1 cellular context compared by ENCODE assay signal in genomic region chr12:45215419-45216296, GRCh38.
A peak's percentile ranks its signal among the peaks of the same experiment; 100 is the strongest.
TF ChIP-seq lines count a peak whose summit lies in the region.

A gene with protein sequence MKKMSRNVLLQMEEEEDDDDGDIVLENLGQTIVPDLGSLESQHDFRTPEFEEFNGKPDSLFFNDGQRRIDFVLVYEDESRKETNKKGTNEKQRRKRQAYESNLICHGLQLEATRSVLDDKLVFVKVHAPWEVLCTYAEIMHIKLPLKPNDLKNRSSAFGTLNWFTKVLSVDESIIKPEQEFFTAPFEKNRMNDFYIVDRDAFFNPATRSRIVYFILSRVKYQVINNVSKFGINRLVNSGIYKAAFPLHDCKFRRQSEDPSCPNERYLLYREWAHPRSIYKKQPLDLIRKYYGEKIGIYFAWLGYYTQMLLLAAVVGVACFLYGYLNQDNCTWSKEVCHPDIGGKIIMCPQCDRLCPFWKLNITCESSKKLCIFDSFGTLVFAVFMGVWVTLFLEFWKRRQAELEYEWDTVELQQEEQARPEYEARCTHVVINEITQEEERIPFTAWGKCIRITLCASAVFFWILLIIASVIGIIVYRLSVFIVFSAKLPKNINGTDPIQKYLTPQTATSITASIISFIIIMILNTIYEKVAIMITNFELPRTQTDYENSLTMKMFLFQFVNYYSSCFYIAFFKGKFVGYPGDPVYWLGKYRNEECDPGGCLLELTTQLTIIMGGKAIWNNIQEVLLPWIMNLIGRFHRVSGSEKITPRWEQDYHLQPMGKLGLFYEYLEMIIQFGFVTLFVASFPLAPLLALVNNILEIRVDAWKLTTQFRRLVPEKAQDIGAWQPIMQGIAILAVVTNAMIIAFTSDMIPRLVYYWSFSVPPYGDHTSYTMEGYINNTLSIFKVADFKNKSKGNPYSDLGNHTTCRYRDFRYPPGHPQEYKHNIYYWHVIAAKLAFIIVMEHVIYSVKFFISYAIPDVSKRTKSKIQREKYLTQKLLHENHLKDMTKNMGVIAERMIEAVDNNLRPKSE (plus strand): TSS chr12:45216095. CDS start chr12:45216322, 227 bp downstream.

TF ChIP-seq in WTC11, 78 proteins besides CTCF, POLR2A, EP300 and RAD21 (continued from another document):
- TF ChIP-seq AR (CRISPR knock-in tag; IDR thresholded peaks at IDR 0.05) (no peak), GABPB1 (CRISPR knock-in tag; IDR thresholded peaks at IDR 0.05) (peak; percentile 47; the same call in 1 of the 2 replicates), EMX1 (CRISPR knock-in tag; IDR thresholded peaks at IDR 0.05) (no peak), FOXJ3 (CRISPR knock-in tag; IDR thresholded peaks at IDR 0.05; ENCODE audit: borderline replicate concordance) (no peak), JUN (CRISPR knock-in tag; IDR thresholded peaks at IDR 0.05) (no peak), E2F4 (CRISPR knock-in tag; IDR thresholded peaks at IDR 0.05; ENCODE audit: borderline replicate concordance, low read depth) (no peak), ZBTB43 (CRISPR knock-in tag; IDR thresholded peaks at IDR 0.05) (peak; percentile 32; the same call in 1 of the 2 replicates), FOXK1 (CRISPR knock-in tag; IDR thresholded peaks at IDR 0.05) (peak; percentile 38; the same call in 1 of the 2 replicates), NR2C2 (CRISPR knock-in tag; IDR thresholded peaks at IDR 0.05) (no peak), ZNF396 (CRISPR knock-in tag; IDR thresholded peaks at IDR 0.05; ENCODE audit: borderline replicate concordance) (no peak)
- TF ChIP-seq, protein P1, sequence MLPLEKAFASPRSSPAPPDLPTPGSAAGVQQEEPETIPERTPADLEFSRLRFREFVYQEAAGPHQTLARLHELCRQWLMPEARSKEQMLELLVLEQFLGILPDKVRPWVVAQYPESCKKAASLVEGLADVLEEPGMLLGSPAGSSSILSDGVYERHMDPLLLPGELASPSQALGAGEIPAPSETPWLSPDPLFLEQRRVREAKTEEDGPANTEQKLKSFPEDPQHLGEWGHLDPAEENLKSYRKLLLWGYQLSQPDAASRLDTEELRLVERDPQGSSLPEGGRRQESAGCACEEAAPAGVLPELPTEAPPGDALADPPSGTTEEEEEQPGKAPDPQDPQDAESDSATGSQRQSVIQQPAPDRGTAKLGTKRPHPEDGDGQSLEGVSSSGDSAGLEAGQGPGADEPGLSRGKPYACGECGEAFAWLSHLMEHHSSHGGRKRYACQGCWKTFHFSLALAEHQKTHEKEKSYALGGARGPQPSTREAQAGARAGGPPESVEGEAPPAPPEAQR (CRISPR knock-in tag; IDR thresholded peaks at IDR 0.05), result no peak
- TF ChIP-seq, protein P2, sequence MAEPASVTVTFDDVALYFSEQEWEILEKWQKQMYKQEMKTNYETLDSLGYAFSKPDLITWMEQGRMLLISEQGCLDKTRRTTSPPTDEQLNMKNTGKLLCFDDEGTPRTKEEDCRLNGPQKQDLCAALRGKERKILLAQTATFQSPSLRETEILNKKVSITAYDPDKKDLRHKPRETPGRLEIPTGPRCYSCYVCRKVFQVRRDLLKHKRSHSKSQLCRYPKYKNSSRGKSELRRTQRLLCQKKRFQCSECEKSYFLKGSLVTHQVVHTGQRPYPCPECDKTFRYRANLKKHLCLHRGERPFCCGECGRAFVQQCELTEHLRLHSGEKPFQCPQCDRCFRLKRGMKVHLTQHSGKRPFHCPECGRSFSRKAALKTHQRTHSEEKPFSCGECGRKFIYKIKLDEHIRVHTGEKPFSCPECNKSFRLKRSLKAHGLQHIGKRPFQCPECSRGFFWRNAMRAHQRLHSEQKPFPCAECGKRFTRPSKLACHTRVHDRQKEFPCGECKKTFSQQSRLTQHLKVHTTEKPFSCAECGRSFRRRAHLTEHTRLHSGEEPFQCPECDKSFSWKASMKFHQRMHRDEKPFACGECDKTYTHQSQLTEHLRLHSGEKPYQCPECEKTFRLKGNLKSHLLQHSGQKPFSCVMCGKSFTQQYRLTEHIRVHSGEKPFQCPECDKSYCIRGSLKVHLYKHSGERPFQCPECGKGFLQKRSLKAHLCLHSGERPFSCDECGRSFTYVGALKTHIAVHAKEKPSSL (CRISPR knock-in tag; conservative IDR thresholded peaks at IDR 0.05), result no peak
- TF ChIP-seq, protein P3, sequence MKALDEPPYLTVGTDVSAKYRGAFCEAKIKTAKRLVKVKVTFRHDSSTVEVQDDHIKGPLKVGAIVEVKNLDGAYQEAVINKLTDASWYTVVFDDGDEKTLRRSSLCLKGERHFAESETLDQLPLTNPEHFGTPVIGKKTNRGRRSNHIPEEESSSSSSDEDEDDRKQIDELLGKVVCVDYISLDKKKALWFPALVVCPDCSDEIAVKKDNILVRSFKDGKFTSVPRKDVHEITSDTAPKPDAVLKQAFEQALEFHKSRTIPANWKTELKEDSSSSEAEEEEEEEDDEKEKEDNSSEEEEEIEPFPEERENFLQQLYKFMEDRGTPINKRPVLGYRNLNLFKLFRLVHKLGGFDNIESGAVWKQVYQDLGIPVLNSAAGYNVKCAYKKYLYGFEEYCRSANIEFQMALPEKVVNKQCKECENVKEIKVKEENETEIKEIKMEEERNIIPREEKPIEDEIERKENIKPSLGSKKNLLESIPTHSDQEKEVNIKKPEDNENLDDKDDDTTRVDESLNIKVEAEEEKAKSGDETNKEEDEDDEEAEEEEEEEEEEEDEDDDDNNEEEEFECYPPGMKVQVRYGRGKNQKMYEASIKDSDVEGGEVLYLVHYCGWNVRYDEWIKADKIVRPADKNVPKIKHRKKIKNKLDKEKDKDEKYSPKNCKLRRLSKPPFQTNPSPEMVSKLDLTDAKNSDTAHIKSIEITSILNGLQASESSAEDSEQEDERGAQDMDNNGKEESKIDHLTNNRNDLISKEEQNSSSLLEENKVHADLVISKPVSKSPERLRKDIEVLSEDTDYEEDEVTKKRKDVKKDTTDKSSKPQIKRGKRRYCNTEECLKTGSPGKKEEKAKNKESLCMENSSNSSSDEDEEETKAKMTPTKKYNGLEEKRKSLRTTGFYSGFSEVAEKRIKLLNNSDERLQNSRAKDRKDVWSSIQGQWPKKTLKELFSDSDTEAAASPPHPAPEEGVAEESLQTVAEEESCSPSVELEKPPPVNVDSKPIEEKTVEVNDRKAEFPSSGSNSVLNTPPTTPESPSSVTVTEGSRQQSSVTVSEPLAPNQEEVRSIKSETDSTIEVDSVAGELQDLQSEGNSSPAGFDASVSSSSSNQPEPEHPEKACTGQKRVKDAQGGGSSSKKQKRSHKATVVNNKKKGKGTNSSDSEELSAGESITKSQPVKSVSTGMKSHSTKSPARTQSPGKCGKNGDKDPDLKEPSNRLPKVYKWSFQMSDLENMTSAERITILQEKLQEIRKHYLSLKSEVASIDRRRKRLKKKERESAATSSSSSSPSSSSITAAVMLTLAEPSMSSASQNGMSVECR (CRISPR knock-in tag; IDR thresholded peaks at IDR 0.05; ENCODE audit: borderline replicate concordance), result peak; percentile 57; the same call in 1 of the 2 replicates
- TF ChIP-seq, protein P4, sequence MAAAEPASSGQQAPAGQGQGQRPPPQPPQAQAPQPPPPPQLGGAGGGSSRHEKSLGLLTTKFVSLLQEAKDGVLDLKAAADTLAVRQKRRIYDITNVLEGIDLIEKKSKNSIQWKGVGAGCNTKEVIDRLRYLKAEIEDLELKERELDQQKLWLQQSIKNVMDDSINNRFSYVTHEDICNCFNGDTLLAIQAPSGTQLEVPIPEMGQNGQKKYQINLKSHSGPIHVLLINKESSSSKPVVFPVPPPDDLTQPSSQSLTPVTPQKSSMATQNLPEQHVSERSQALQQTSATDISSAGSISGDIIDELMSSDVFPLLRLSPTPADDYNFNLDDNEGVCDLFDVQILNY (CRISPR knock-in tag; IDR thresholded peaks at IDR 0.05), result peak; percentile 48; the same call in 1 of the 2 replicates
